ENCODE assay signal across 2 cellular contexts in genomic region chr1:61215676-61216289, GRCh38.
A peak's percentile ranks its signal among the peaks of the same experiment; 100 is the strongest.
TF ChIP-seq lines count a peak whose summit lies in the region.

No MANE protein-coding gene starts in this region.

TF ChIP-seq in K562, 482 proteins besides CTCF, POLR2A, EP300 and RAD21 (continued from another document):
- no peak for TF ChIP-seq RFX5 (IDR thresholded peaks at IDR 0.05; ENCODE audit: low read depth, low read length)
- TF ChIP-seq FOXJ2 (tag; IDR thresholded peaks at IDR 0.05): no peak
- TF ChIP-seq CBFA2T3 (IDR thresholded peaks at IDR 0.05): no peak
- no peak for TF ChIP-seq TAF1 (IDR thresholded peaks at IDR 0.05; ENCODE audit: control insufficient read depth, extremely low read depth, insufficient read depth, low read length, severe bottlenecking)
- no peak for TF ChIP-seq MLLT1 (IDR thresholded peaks at IDR 0.05)
- TF ChIP-seq C11orf30 (IDR thresholded peaks at IDR 0.05; ENCODE audit: low read depth): no peak
- no peak for TF ChIP-seq CLOCK (CRISPR knock-in tag; IDR thresholded peaks at IDR 0.05; ENCODE audit: borderline replicate concordance)
- TF ChIP-seq MCM7 (IDR thresholded peaks at IDR 0.05): no peak
- TF ChIP-seq STAT5B (CRISPR knock-in tag; IDR thresholded peaks at IDR 0.05): no peak
- TF ChIP-seq MITF (IDR thresholded peaks at IDR 0.05): no peak
- TF ChIP-seq ZNF57 (CRISPR knock-in tag; IDR thresholded peaks at IDR 0.05): no peak
- no peak for TF ChIP-seq ATF4 (CRISPR knock-in tag; IDR thresholded peaks at IDR 0.05)
- no peak for TF ChIP-seq KLF10 (CRISPR knock-in tag; IDR thresholded peaks at IDR 0.05)
- no peak for TF ChIP-seq POLR2AphosphoS5 (IDR thresholded peaks at IDR 0.05; ENCODE audit: control insufficient read depth, insufficient read depth, low read depth, low read length)
- no peak for TF ChIP-seq ZNF445 (CRISPR knock-in tag; IDR thresholded peaks at IDR 0.05; ENCODE audit: low read depth)
- no peak for TF ChIP-seq FOXA3 (CRISPR knock-in tag; conservative IDR thresholded peaks at IDR 0.05 in 1 of 2, IDR thresholded peaks at IDR 0.05 in 1 of 2)
- TF ChIP-seq RBM17 (IDR thresholded peaks at IDR 0.05; ENCODE audit: borderline replicate concordance, low read depth, low read length): no peak
TF ChIP-seq in K562: peak in this region for 0.

TF ChIP-seq in liver, 16 proteins besides CTCF, POLR2A, EP300 and RAD21 (continued from another document):
- TF ChIP-seq MAX (IDR thresholded peaks at IDR 0.05) (peak; percentile 88), JUND (IDR thresholded peaks at IDR 0.05) (peak; percentile 80 to 95), SP1 (IDR thresholded peaks at IDR 0.05) (peak; percentile 82), HNF4G (IDR thresholded peaks at IDR 0.05) (peak; percentile 69), YY1 (IDR thresholded peaks at IDR 0.05) (peak; percentile 63), REST (IDR thresholded peaks at IDR 0.05) (peak; percentile 59)
